ENCODE assay signal across 17 cellular contexts in genomic region chr4:161208564-161208963, GRCh38.
DNase-seq lines count a peak whose midpoint lies in the region; ATAC-seq and TF ChIP-seq lines count a peak whose summit lies in the region.
"Had no signal": no experiment of that assay in that cellular context is flagged by ENCODE, and none has a peak within 500 bp of the region (broad histone marks: within the 10 kb centered on the region; RNA-seq: fewer than 3 reads in every experiment).

No MANE protein-coding gene starts in this region.

- CTCF ChIA-PET in OCI-LY7 (lab: Charles Lee; ENCODE audit: unreplicated experiment) = no interaction called here

- H3K4me2 ChIP-seq in OCI-LY7 (ENCODE audit: low read length) = no peak overlapping the region

- no peaks in the 10 kb centered on the region for H3K36me3 ChIP-seq in OCI-LY7 (ENCODE audit: insufficient read depth, low read length)
- H3K36me3 ChIP-seq in brain microvascular endothelial cell (replicated peaks) = no peaks in the 10 kb centered on the region
- H3K36me3 ChIP-seq: HAP-1 had no signal

- no peaks in the 10 kb centered on the region for H3K27me3 ChIP-seq in brain microvascular endothelial cell (replicated peaks)

- no peaks in the 10 kb centered on the region for H3K9me3 ChIP-seq in OCI-LY7 (ENCODE audit: low read length)
- H3K9me3 ChIP-seq: HAP-1 had no signal

- no peak for ATAC-seq in SK-N-SH treated with all-trans-retinoic acid at 6 μM for 48 hours
- ATAC-seq in GM19463 (IDR thresholded peaks at IDR 0.05; ENCODE audit: unreplicated experiment) = no peak
- ATAC-seq: Right ventricle myocardium inferior had no signal

- in situ Hi-C loops in brain microvascular endothelial cell (cut with HindIII; ENCODE audit: low pct_ligation_motif_present, low sequenced_read_pairs) = no loop called here

- DNase-seq in COR-L47 (lab: John Stamatoyannopoulos, UW) (peak; percentile 86), NCI-H1930 (lab: John Stamatoyannopoulos, UW) (peak; percentile 38 to 66), NCI-H748 treated with DMSO at 0.1 percent for 48 hours (lab: John Stamatoyannopoulos, UW) (peak; percentile 41), OCI-LY7 (ENCODE audit: low spot score) (no peak), NOMO-1 treated with DMSO at 0.1 percent for 48 hours (lab: John Stamatoyannopoulos, UW; ENCODE audit: unreplicated experiment) (no peak), brain microvascular endothelial cell (no peak)
- DNase-seq: 8988T, DMS 273 treated with DMSO at 0.1 percent for 48 hours, DND-41, NCI-H2029 treated with DMSO at 0.1 percent for 48 hours, NCI-H2227 treated with DMSO at 0.1 percent for 48 hours, NCI-H510A treated with DMSO at 0.1 percent for 48 hours, T-helper 1 cell had no signal

- H3K27ac ChIP-seq in OCI-LY7 (ENCODE audit: low read depth, low read length, poor library complexity, severe bottlenecking) (no peak overlapping the region), brain microvascular endothelial cell (no peak overlapping the region)

- intact Hi-C loops in OCI-LY7 (cut with micrococcal nuclease; ENCODE audit: unreplicated experiment) = no loop called here

- no peaks in the 10 kb centered on the region for H3K4me1 ChIP-seq in OCI-LY7 (ENCODE audit: insufficient read depth, low read length, poor library complexity, severe bottlenecking)
- H3K4me1 ChIP-seq: HAP-1 had no signal

- H3K79me2 ChIP-seq in OCI-LY7 (ENCODE audit: insufficient read depth, low read depth, low read length) = no peaks in the 10 kb centered on the region

- H4K20me1 ChIP-seq in OCI-LY7 (ENCODE audit: insufficient read depth, low read length) = no peaks in the 10 kb centered on the region

- H3K4me3 ChIP-seq in OCI-LY7 (ENCODE audit: low read depth, low read length, poor library complexity, severe bottlenecking) (no peak overlapping the region), brain microvascular endothelial cell (ENCODE audit: low read depth, low read length) (no peak overlapping the region)
- H3K4me3 ChIP-seq: HAP-1 had no signal

- H3K9me2 ChIP-seq in OCI-LY7 (ENCODE audit: insufficient read depth, low read length) = no peaks in the 10 kb centered on the region

- H2AFZ ChIP-seq in OCI-LY7 (ENCODE audit: low read length) = no peak overlapping the region

- POLR2A ChIA-PET in OCI-LY7 (lab: Charles Lee) = no interaction called here

- TF ChIP-seq CTCF in OCI-LY7 (conservative IDR thresholded peaks at IDR 0.05; ENCODE audit: low read length) (no peak), brain microvascular endothelial cell (IDR thresholded peaks at IDR 0.05; ENCODE audit: low read depth, low read length, missing control alignments) (no peak)

- BruUV-seq in OCI-LY7 (replicated peaks; lab: Mats Ljungman, UMichigan) = no TSS peak

TF ChIP-seq in SK-N-SH treated with all-trans-retinoic acid at 6 μM for 48 hours, 23 proteins besides CTCF, POLR2A, EP300 and RAD21:
- TF ChIP-seq CSDC2 (CRISPR knock-in tag; IDR thresholded peaks at IDR 0.05) (no peak), ISL1 (CRISPR knock-in tag; IDR thresholded peaks at IDR 0.05) (peak; percentile 31; the same call in 1 of the 2 replicates), CSRNP3 (CRISPR knock-in tag; IDR thresholded peaks at IDR 0.05) (no peak), ZFP30 (CRISPR knock-in tag; IDR thresholded peaks at IDR 0.05) (no peak), PATZ1 (CRISPR knock-in tag; IDR thresholded peaks at IDR 0.05; ENCODE audit: borderline replicate concordance) (no peak), TSHZ2 (CRISPR knock-in tag; IDR thresholded peaks at IDR 0.05) (0 out of 2 replicates have a peak, but pooled peaks have one; percentile 54), OSR1 (CRISPR knock-in tag; IDR thresholded peaks at IDR 0.05) (no peak), TOX (CRISPR knock-in tag; IDR thresholded peaks at IDR 0.05; ENCODE audit: borderline replicate concordance) (no peak), ZC3H10 (CRISPR knock-in tag; IDR thresholded peaks at IDR 0.05) (no peak), PPARA (CRISPR knock-in tag; IDR thresholded peaks at IDR 0.05; ENCODE audit: borderline replicate concordance) (no peak), SNAI2 (CRISPR knock-in tag; IDR thresholded peaks at IDR 0.05) (no peak), TCF4 (CRISPR knock-in tag; IDR thresholded peaks at IDR 0.05; ENCODE audit: borderline replicate concordance) (0 out of 2 replicates have a peak, but pooled peaks have one; percentile 27)

Comparison
In these comparisons a context has a peak if more than half of its experiments do, and no peak if none do; other contexts are left out.
1. DNase-seq: peak in COR-L47 (single experiment), NCI-H1930 (2 of 2) and NCI-H748 treated with DMSO at 0.1 percent for 48 hours (single experiment); none in OCI-LY7 (single experiment), NOMO-1 treated with DMSO at 0.1 percent for 48 hours (single experiment) and brain microvascular endothelial cell (single experiment).